1 cellular context compared by ENCODE assay signal in genomic region chr15:70558406-70559222, GRCh38.
A peak's percentile ranks its signal among the peaks of the same experiment; 100 is the strongest.
TF ChIP-seq lines count a peak whose summit lies in the region.

No MANE protein-coding gene starts in this region.

TF ChIP-seq in HepG2, 621 proteins besides CTCF, POLR2A, EP300 and RAD21 (continued from another document):
- TF ChIP-seq ZNF646 (CRISPR knock-in tag; IDR thresholded peaks at IDR 0.05) (peak; percentile 77), ZNF563 (CRISPR knock-in tag; IDR thresholded peaks at IDR 0.05) (no peak), KIAA2018 (CRISPR knock-in tag; IDR thresholded peaks at IDR 0.05; ENCODE audit: borderline replicate concordance) (no peak), FOXA1 (IDR thresholded peaks at IDR 0.05) (peak; percentile 8; the same call in 1 of the 2 replicates), FOXA1 (CRISPR knock-in tag; IDR thresholded peaks at IDR 0.05) (no peak), CHCHD3 (CRISPR knock-in tag; IDR thresholded peaks at IDR 0.05) (no peak), ZFYVE20 (CRISPR knock-in tag; IDR thresholded peaks at IDR 0.05; ENCODE audit: borderline replicate concordance, low read depth) (0 out of 2 replicates have a peak, but pooled peaks have one; percentile 41), CBFB (CRISPR knock-in tag; IDR thresholded peaks at IDR 0.05) (no peak)
